In genomic region chr4:181933471-181933870, GRCh38 we compare ENCODE assay signal across 27 cellular contexts.
"Had no signal": no experiment of that assay in that cellular context is flagged by ENCODE, and none has a peak within 500 bp of the region (broad histone marks: within the 10 kb centered on the region; RNA-seq: fewer than 3 reads in every experiment).

No MANE protein-coding gene starts in this region.

- H3K27me3 Mint-ChIP-seq: progenitor cell of endocrine pancreas; stimulated activated naive B cell treated with anti-CD40 and anti-IgM and Interleukin-4, amounts not matched to agents 10 μg/mL and 1 μg/mL and 100 μg/mL, for 72 hours; stimulated activated naive CD8-positive, alpha-beta T cell treated with anti-CD3 and anti-CD28 coated beads, Interleukin-15, Interleukin-2, amounts not matched to agents 100 ng/mL and 50 ng/mL, for 24 hours had no signal

- H3K4me3 Mint-ChIP-seq: natural killer cell; nephron; stimulated activated effector memory CD8-positive, alpha-beta T cell treated with anti-CD3 and anti-CD28 coated beads, Interleukin-12 subunit alpha, Interleukin-12 subunit beta, amount 100 ng/mL, for 72 hours; stimulated activated naive B cell treated with anti-CD40 and anti-IgM and Interleukin-4, amounts not matched to agents 10 μg/mL and 1 μg/mL and 100 μg/mL, for 72 hours; stimulated activated naive CD8-positive, alpha-beta T cell treated with anti-CD3 and anti-CD28 coated beads, Interleukin-15, Interleukin-2, amounts not matched to agents 100 ng/mL and 50 ng/mL, for 24 hours had no signal

- H3K27ac ChIP-seq: neutrophil, pancreas, psoas muscle, right lobe of liver, sigmoid colon, stomach, thoracic aorta, thyroid gland, upper lobe of left lung, vagina had no signal

- H3K36me3 ChIP-seq: neutrophil, pancreas, right lobe of liver, sigmoid colon, stomach, thoracic aorta, thyroid gland, tibial nerve, upper lobe of left lung, vagina had no signal

- H3K27ac Mint-ChIP-seq: natural killer cell; nephron; progenitor cell of endocrine pancreas; stimulated activated effector memory CD8-positive, alpha-beta T cell treated with anti-CD3 and anti-CD28 coated beads, Interleukin-12 subunit alpha, Interleukin-12 subunit beta, amount 100 ng/mL, for 72 hours; stimulated activated naive B cell treated with anti-CD40 and anti-IgM and Interleukin-4, amounts not matched to agents 10 μg/mL and 1 μg/mL and 100 μg/mL, for 72 hours; stimulated activated naive CD8-positive, alpha-beta T cell treated with anti-CD3 and anti-CD28 coated beads, Interleukin-15, Interleukin-2, amounts not matched to agents 100 ng/mL and 50 ng/mL, for 24 hours had no signal

- H3K4me3 ChIP-seq: pancreas, psoas muscle, right lobe of liver, sigmoid colon, stomach, thoracic aorta, thyroid gland, tibial nerve, upper lobe of left lung, vagina had no signal

- H3K27me3 ChIP-seq: neutrophil, pancreas, right lobe of liver, sigmoid colon, stomach, thyroid gland, tibial nerve, upper lobe of left lung, vagina had no signal

- H3K4me1 Mint-ChIP-seq: natural killer cell; nephron; stimulated activated effector memory CD8-positive, alpha-beta T cell treated with anti-CD3 and anti-CD28 coated beads, Interleukin-12 subunit alpha, Interleukin-12 subunit beta, amount 100 ng/mL, for 72 hours; stimulated activated naive B cell treated with anti-CD40 and anti-IgM and Interleukin-4, amounts not matched to agents 10 μg/mL and 1 μg/mL and 100 μg/mL, for 72 hours had no signal

- DNase-seq: natural killer cell; nucleus accumbens; pancreas; posterior cingulate gyrus; psoas muscle; right cardiac atrium; right lobe of liver; sigmoid colon; small intestine; stimulated activated CD4-positive, alpha-beta T cell treated with anti-CD3 and anti-CD28 coated beads, Interleukin-15, amount 100 ng/mL, for 24 hours; stimulated activated CD4-positive, alpha-beta T cell treated with anti-CD3 and anti-CD28 coated beads, Interleukin-2, amount 100 ng/mL, for 24 hours; stimulated activated CD4-positive, alpha-beta T cell treated with anti-CD3 and anti-CD28 coated beads, Interleukin-2, amount 100 ng/mL, for 48 hours; stimulated activated CD4-positive, alpha-beta T cell treated with anti-CD3 and anti-CD28 coated beads, Interleukin-4, amount 100 ng/mL, for 24 hours; stimulated activated naive B cell treated with anti-CD40 and anti-IgM and Interleukin-4, amounts not matched to agents 10 μg/mL and 1 μg/mL and 100 μg/mL, for 72 hours; stimulated activated naive CD4-positive, alpha-beta T cell treated with Interleukin-2 at 50 U/mL for 16 hours; stomach; thyroid gland; trophoblast cell; upper lobe of left lung had no signal

- H3K36me3 Mint-ChIP-seq: natural killer cell; stimulated activated effector memory CD8-positive, alpha-beta T cell treated with anti-CD3 and anti-CD28 coated beads, Interleukin-12 subunit alpha, Interleukin-12 subunit beta, amount 100 ng/mL, for 72 hours; stimulated activated naive B cell treated with anti-CD40 and anti-IgM and Interleukin-4, amounts not matched to agents 10 μg/mL and 1 μg/mL and 100 μg/mL, for 72 hours had no signal

- H3K9me3 ChIP-seq: neutrophil, pancreas, psoas muscle, right lobe of liver, thoracic aorta, thyroid gland, vagina had no signal

- H3K4me1 ChIP-seq: pancreas, psoas muscle, right lobe of liver, sigmoid colon, stomach, thyroid gland, upper lobe of left lung, vagina had no signal
